In genomic region chr1:1393014-1393413, GRCh38 we compare ENCODE assay signal across 15 cellular contexts. TPM values are rescaled to one million over a fixed set of nuclear protein-coding genes. Genes with fewer than 3 reads are reported as not detected.
DNase-seq lines count a peak whose midpoint lies in the region; ATAC-seq, FAIRE-seq and TF ChIP-seq lines count a peak whose summit lies in the region.
"Had no signal": no experiment of that assay in that cellular context is flagged by ENCODE, and none has a peak within 500 bp of the region (broad histone marks: within the 10 kb centered on the region; RNA-seq: fewer than 3 reads in every experiment).

No MANE protein-coding gene starts in this region.

- no peak for FAIRE-seq in K562 (lab: Jason Lieb, UNC)
- FAIRE-seq: A549, H1 had no signal

- H2AFZ ChIP-seq in K562 (ENCODE audit: low read depth, low read length), result no peak overlapping the region

- no peak overlapping the region for H3K4me3 ChIP-seq in K562
- H3K4me3 ChIP-seq: A549, HAP-1 had no signal

- H3K27me3 Mint-ChIP-seq in T-helper 17 cell, result no peaks in the 10 kb centered on the region
- H3K27me3 Mint-ChIP-seq in stimulated activated naive B cell treated with anti-CD40 and anti-IgM and Interleukin-4, amounts not matched to agents 10 μg/mL and 1 μg/mL and 100 μg/mL, for 72 hours, result no peaks in the 10 kb centered on the region

- peaks cover 16% of the 10 kb centered on the region for H3K4me1 Mint-ChIP-seq in T-helper 17 cell
- H3K4me1 Mint-ChIP-seq in stimulated activated naive B cell treated with anti-CD40 and anti-IgM and Interleukin-4, amounts not matched to agents 10 μg/mL and 1 μg/mL and 100 μg/mL, for 72 hours, result peaks cover 9 to 25% of the 10 kb centered on the region in 2 donors

- no peak overlapping the region for H3K4me3 Mint-ChIP-seq in T-helper 17 cell
- H3K4me3 Mint-ChIP-seq in stimulated activated naive B cell treated with anti-CD40 and anti-IgM and Interleukin-4, amounts not matched to agents 10 μg/mL and 1 μg/mL and 100 μg/mL, for 72 hours, result no peak overlapping the region
- H3K4me3 Mint-ChIP-seq: CD14-positive monocyte; CD8-positive, alpha-beta T cell had no signal

- ATAC-seq in Right ventricle myocardium inferior, result no peak
- no peak for ATAC-seq in left cardiac atrium
- ATAC-seq in T-helper 17 cell, result no peak
- no peak for ATAC-seq in K562
- ATAC-seq in stimulated activated naive B cell treated with anti-CD40 and anti-IgM and Interleukin-4, amounts not matched to agents 10 μg/mL and 1 μg/mL and 100 μg/mL, for 72 hours (replicated peaks), result no peak
- ATAC-seq: A549; CD8-positive, alpha-beta T cell had no signal

- no peaks in the 10 kb centered on the region for H4K20me1 ChIP-seq in K562 (replicated peaks; ENCODE audit: control insufficient read depth, insufficient read depth, low read length)

- in situ Hi-C loops in K562 (cut with MboI), result no loop called here

- CTCF ChIA-PET in K562 (lab: Yijun Ruan, JAX; ENCODE audit: low intra/inter-chr PET ratio), result no interaction called here

- no peaks in the 10 kb centered on the region for H3K9me1 ChIP-seq in K562 (ENCODE audit: control insufficient read depth, insufficient read depth, low read length)

- no peaks in the 10 kb centered on the region for H3K9me3 Mint-ChIP-seq in stimulated activated naive B cell treated with anti-CD40 and anti-IgM and Interleukin-4, amounts not matched to agents 10 μg/mL and 1 μg/mL and 100 μg/mL, for 72 hours
- H3K9me3 Mint-ChIP-seq: CD8-positive, alpha-beta T cell had no signal

- H3K27ac ChIP-seq in K562 (ENCODE audit: extremely low read depth, low read depth, low read length), result no peak overlapping the region
- H3K27ac ChIP-seq: A549 had no signal

- POLR2A ChIA-PET in K562 (lab: Yijun Ruan, JAX), result interaction anchor here (0.5 to 1.3 kb wide), 6 partner anchors 8 to 273 kb away, joined by 3 to 8 read pairs (median 3); no protein-coding TSS in a partner anchor

- no peaks in the 10 kb centered on the region for H3K27me3 ChIP-seq in K562 (ENCODE audit: control insufficient read depth in 2 of 2, insufficient read depth in 2 of 2, low read length in 2 of 2)

- 97% methylated on average over 4 of the region's 4 CpGs for WGBS in K562 (ENCODE audit: insufficient coverage, low coverage, missing lambda C conversion rate)

- peak; percentile 13 for DNase-seq in Right ventricle myocardium inferior (ENCODE audit: missing footprints)
- no peak for DNase-seq in left cardiac atrium
- no peak for DNase-seq in T-helper 17 cell
- peak in 1 of 4 experiments; percentile 11 for DNase-seq in K562 (ENCODE audit: extremely low read depth in 1 of 4, low spot score in 3 of 4)
- no peak for DNase-seq in NOMO-1 treated with DMSO at 0.1 percent for 48 hours (lab: John Stamatoyannopoulos, UW; ENCODE audit: unreplicated experiment)
- DNase-seq in stimulated activated naive B cell treated with anti-CD40 and anti-IgM and Interleukin-4, amounts not matched to agents 10 μg/mL and 1 μg/mL and 100 μg/mL, for 72 hours, result no peak
- DNase-seq: Caco-2; CD8-positive, alpha-beta T cell; DND-41; GDM1 had no signal

- H3K79me2 ChIP-seq in K562 (ENCODE audit: control insufficient read depth, insufficient read depth, low read length), result peaks cover 45% of the 10 kb centered on the region

- TF ChIP-seq CTCF in K562 (IDR thresholded peaks at IDR 0.05 in 2 of 3, conservative IDR thresholded peaks at IDR 0.05 in 1 of 3; ENCODE audit: insufficient read depth in 2 of 3, low read depth in 1 of 3, low read length in 3 of 3), result no peak

- TF ChIP-seq EP300 in K562 (IDR thresholded peaks at IDR 0.05; ENCODE audit: low read length), result no peak

- peak overlapping the region; percentile 8 for H3K27ac Mint-ChIP-seq in T-helper 17 cell
- H3K27ac Mint-ChIP-seq in stimulated activated naive B cell treated with anti-CD40 and anti-IgM and Interleukin-4, amounts not matched to agents 10 μg/mL and 1 μg/mL and 100 μg/mL, for 72 hours, result no peak overlapping the region
- H3K27ac Mint-ChIP-seq: CD8-positive, alpha-beta T cell had no signal

- BruUV-seq in K562 (replicated peaks; lab: Mats Ljungman, UMichigan), result no TSS peak

- peaks cover 4% of the 10 kb centered on the region for H3K36me3 Mint-ChIP-seq in T-helper 17 cell (ENCODE audit: low read depth)
- H3K36me3 Mint-ChIP-seq in stimulated activated naive B cell treated with anti-CD40 and anti-IgM and Interleukin-4, amounts not matched to agents 10 μg/mL and 1 μg/mL and 100 μg/mL, for 72 hours, result peaks cover 62 to 63% of the 10 kb centered on the region in 2 donors

- intact Hi-C loops in Right ventricle myocardium inferior (cut with DNase I) (no loop called here), left cardiac atrium (cut with DNase I) (no loop called here), K562 (cut with micrococcal nuclease) (loop anchor here (10.0 kb wide), 1 partner anchor 122 kb away; the partner anchor contains the start of gene ATAD3A)

- peaks cover 13 to 17% of the 10 kb centered on the region in 2 experiments for H3K4me1 ChIP-seq in K562 (replicated peaks in 1 of 2; ENCODE audit: control insufficient read depth in 2 of 2, insufficient read depth in 2 of 2, low read length in 2 of 2)

- no peaks in the 10 kb centered on the region for H3K9me3 ChIP-seq in T-helper 17 cell (ENCODE audit: control insufficient read depth, low read length, poor library complexity, severe bottlenecking)
- H3K9me3 ChIP-seq in K562 (replicated peaks; ENCODE audit: control insufficient read depth, insufficient read depth, low read depth, low read length), result no peaks in the 10 kb centered on the region
- H3K9me3 ChIP-seq: A549, Caco-2, HAP-1 had no signal

- peaks cover 91% of the 10 kb centered on the region for H3K36me3 ChIP-seq in K562 (ENCODE audit: control insufficient read depth, insufficient read depth, low read length)

- H3K4me2 ChIP-seq in K562 (ENCODE audit: insufficient read depth, low read length), result no peak overlapping the region
- H3K4me2 ChIP-seq: A549 had no signal

- H3K9ac ChIP-seq in K562 (ENCODE audit: insufficient read depth in 1 of 2, low read depth in 2 of 2, low read length in 2 of 2), result no peak overlapping the region

- no peak for TF ChIP-seq POLR2A in K562 (conservative IDR thresholded peaks at IDR 0.05)

- no peak for TF ChIP-seq RAD21 in K562 (CRISPR knock-in tag; conservative IDR thresholded peaks at IDR 0.05 in 1 of 2, IDR thresholded peaks at IDR 0.05 in 1 of 2)

RNA-seq across cellular contexts. Expression of gene CCNL2, which starts 6.1 kb away (rescaled TPM):
- total RNA-seq in Right ventricle myocardium inferior (49.4 TPM), left cardiac atrium (10 to 100 TPM; 56.0 to 89.0 TPM), T-helper 17 cell (100 to 1,000 TPM; 231 to 252 TPM), K562 (2014; rRNA removed) (147 and 176 TPM in 2 replicates), K562 (2014; rRNA removed; fragmentation: Illumina TruSeq; extraction: Trizol) (65.1 and 66.7 TPM in 2 replicates), K562 (2015; rRNA removed; fragmentation: Illumina TruSeq; extraction: Trizol) (91.0 and 94.5 TPM in 2 replicates), K562 (2021) (141 and 167 TPM in 2 replicates)
- total RNA-seq in K562 (2011; cell fraction: chromatin; rRNA removed; ENCODE audit: low replicate concordance), result 996 and 1,265 TPM in 2 replicates
- 508 and 525 TPM in 2 replicates for total RNA-seq in K562 (2011; cell fraction: nucleolus; rRNA removed)
- total RNA-seq in K562 (2011; cell fraction: nucleoplasm; rRNA removed), result 788 and 831 TPM in 2 replicates
- polyA plus RNA-seq in K562 (2011; rRNA removed) (236 and 265 TPM in 2 replicates), K562 (2014; fragmentation: Illumina TruSeq; extraction: Trizol) (81.0 and 89.7 TPM in 2 replicates), K562 (2014; fragmentation: Nextera tagmentation; extraction: Ambion mirVana) (1 to 10 TPM; 2.8 to 5.6 TPM), K562 (2014; rRNA removed) (245 and 287 TPM in 2 replicates)
- 71.9 and 133 TPM in 2 replicates for polyA plus RNA-seq in K562 (2011; cell fraction: cytosol; rRNA removed)
- polyA plus RNA-seq in K562 (2011; cell fraction: nucleus; rRNA removed), result 2,539 and 2,548 TPM in 2 replicates
- polyA plus RNA-seq in K562 (2012), result 104 and 250 TPM in 2 replicates
- 70.2 and 76.2 TPM in 2 replicates for polyA minus RNA-seq in K562 (2011; rRNA and poly(A)+ RNA removed)
- 31.4 and 45.0 TPM in 2 replicates for polyA minus RNA-seq in K562 (2011; cell fraction: cytosol; rRNA and poly(A)+ RNA removed)
- polyA minus RNA-seq in K562 (2011; cell fraction: nucleus; rRNA and poly(A)+ RNA removed), result 260 and 342 TPM in 2 replicates

RNA-seq across cellular contexts. Expression of gene MRPL20, which starts 14.1 kb away (rescaled TPM):
- total RNA-seq in Right ventricle myocardium inferior (140 TPM), left cardiac atrium (100 to 1,000 TPM; 112 to 134 TPM), T-helper 17 cell (10 to 100 TPM; 88.0 to 92.1 TPM), K562 (2014; rRNA removed) (352 and 355 TPM in 2 replicates), K562 (2014; rRNA removed; fragmentation: Illumina TruSeq; extraction: Trizol) (208 and 222 TPM in 2 replicates), K562 (2015; rRNA removed; fragmentation: Illumina TruSeq; extraction: Trizol) (205 and 216 TPM in 2 replicates), K562 (2021) (224 and 229 TPM in 2 replicates)
- 98.1 and 170 TPM in 2 replicates for total RNA-seq in K562 (2011; cell fraction: chromatin; rRNA removed; ENCODE audit: low replicate concordance)
- 136 and 139 TPM in 2 replicates for total RNA-seq in K562 (2011; cell fraction: nucleolus; rRNA removed)
- 122 and 137 TPM in 2 replicates for total RNA-seq in K562 (2011; cell fraction: nucleoplasm; rRNA removed)
- polyA plus RNA-seq in K562 (2011; rRNA removed) (144 and 187 TPM in 2 replicates), K562 (2014; fragmentation: Illumina TruSeq; extraction: Trizol) (180 and 264 TPM in 2 replicates), K562 (2014; fragmentation: Nextera tagmentation; extraction: Ambion mirVana) (100 to 1,000 TPM; 570 to 671 TPM), K562 (2014; rRNA removed) (420 and 491 TPM in 2 replicates)
- polyA plus RNA-seq in K562 (2011; cell fraction: cytosol; rRNA removed), result 164 and 188 TPM in 2 replicates
- polyA plus RNA-seq in K562 (2011; cell fraction: nucleus; rRNA removed), result 104 and 152 TPM in 2 replicates
- 195 and 375 TPM in 2 replicates for polyA plus RNA-seq in K562 (2012)
- 121 and 163 TPM in 2 replicates for polyA minus RNA-seq in K562 (2011; rRNA and poly(A)+ RNA removed)
- polyA minus RNA-seq in K562 (2011; cell fraction: cytosol; rRNA and poly(A)+ RNA removed), result 99.9 and 107 TPM in 2 replicates
- 44.2 and 57.5 TPM in 2 replicates for polyA minus RNA-seq in K562 (2011; cell fraction: nucleus; rRNA and poly(A)+ RNA removed)

RNA-seq across cellular contexts. Expression of gene AURKAIP1, which starts 18.0 kb away (rescaled TPM):
- total RNA-seq in Right ventricle myocardium inferior (265 TPM), left cardiac atrium (100 to 1,000 TPM; 184 to 199 TPM), T-helper 17 cell (10 to 100 TPM; 58.3 to 62.6 TPM), K562 (2014; rRNA removed) (478 and 554 TPM in 2 replicates), K562 (2014; rRNA removed; fragmentation: Illumina TruSeq; extraction: Trizol) (19.4 and 34.6 TPM in 2 replicates), K562 (2015; rRNA removed; fragmentation: Illumina TruSeq; extraction: Trizol) (113 and 115 TPM in 2 replicates), K562 (2021) (346 and 388 TPM in 2 replicates)
- total RNA-seq in K562 (2011; cell fraction: chromatin; rRNA removed; ENCODE audit: low replicate concordance), result 23.0 and 76.1 TPM in 2 replicates
- total RNA-seq in K562 (2011; cell fraction: nucleolus; rRNA removed), result 97.2 and 110 TPM in 2 replicates
- 49.6 and 53.2 TPM in 2 replicates for total RNA-seq in K562 (2011; cell fraction: nucleoplasm; rRNA removed)
- polyA plus RNA-seq in K562 (2011; rRNA removed) (92.0 and 96.0 TPM in 2 replicates), K562 (2014; fragmentation: Illumina TruSeq; extraction: Trizol) (66.4 and 151 TPM in 2 replicates), K562 (2014; fragmentation: Nextera tagmentation; extraction: Ambion mirVana) (10 to 100 TPM in 1 of 2 experiments, 1 to 10 TPM in 1; 7.8 to 32.9 TPM), K562 (2014; rRNA removed) (385 and 391 TPM in 2 replicates)
- polyA plus RNA-seq in K562 (2011; cell fraction: cytosol; rRNA removed), result 83.3 and 266 TPM in 2 replicates
- polyA plus RNA-seq in K562 (2011; cell fraction: nucleus; rRNA removed), result 80.6 and 118 TPM in 2 replicates
- 196 and 204 TPM in 2 replicates for polyA plus RNA-seq in K562 (2012)
- polyA minus RNA-seq in K562 (2011; rRNA and poly(A)+ RNA removed), result 16.0 and 24.9 TPM in 2 replicates
- polyA minus RNA-seq in K562 (2011; cell fraction: cytosol; rRNA and poly(A)+ RNA removed), result 55.8 and 62.3 TPM in 2 replicates
- 24.6 and 29.9 TPM in 2 replicates for polyA minus RNA-seq in K562 (2011; cell fraction: nucleus; rRNA and poly(A)+ RNA removed)

RNA-seq across cellular contexts. Expression of gene ANKRD65, which starts 28.1 kb away (rescaled TPM):
- 3.0 TPM for total RNA-seq in Right ventricle myocardium inferior
- 1 to 10 TPM; 2.2 to 3.0 TPM for total RNA-seq in left cardiac atrium
- total RNA-seq in T-helper 17 cell, result not detected
- not detected in 2 replicates for total RNA-seq in K562 (2011; cell fraction: chromatin; rRNA removed; ENCODE audit: low replicate concordance)
- not detected in 2 replicates for total RNA-seq in K562 (2011; cell fraction: nucleolus; rRNA removed)
- 0.37 TPM in 1 of 2 replicates, not detected in the other for total RNA-seq in K562 (2011; cell fraction: nucleoplasm; rRNA removed)
- total RNA-seq in K562 (2014; rRNA removed), result not detected in 2 replicates
- not detected in 2 replicates for total RNA-seq in K562 (2014; rRNA removed; fragmentation: Illumina TruSeq; extraction: Trizol)
- total RNA-seq in K562 (2015; rRNA removed; fragmentation: Illumina TruSeq; extraction: Trizol), result not detected in 2 replicates
- total RNA-seq in K562 (2021), result not detected in 2 replicates
- not detected in 2 replicates for polyA plus RNA-seq in K562 (2011; rRNA removed)
- not detected in 2 replicates for polyA plus RNA-seq in K562 (2011; cell fraction: cytosol; rRNA removed)
- not detected in 2 replicates for polyA plus RNA-seq in K562 (2011; cell fraction: nucleus; rRNA removed)
- polyA plus RNA-seq in K562 (2012), result 0.11 TPM in 1 of 2 replicates, not detected in the other
- not detected in 2 replicates for polyA plus RNA-seq in K562 (2014; fragmentation: Illumina TruSeq; extraction: Trizol)
- not detected for polyA plus RNA-seq in K562 (2014; fragmentation: Nextera tagmentation; extraction: Ambion mirVana)
- polyA plus RNA-seq in K562 (2014; rRNA removed), result not detected in 2 replicates
- polyA minus RNA-seq in K562 (2011; rRNA and poly(A)+ RNA removed), result not detected in 2 replicates
- not detected in 2 replicates for polyA minus RNA-seq in K562 (2011; cell fraction: cytosol; rRNA and poly(A)+ RNA removed)
- polyA minus RNA-seq in K562 (2011; cell fraction: nucleus; rRNA and poly(A)+ RNA removed), result not detected in 2 replicates
- total RNA-seq: CD8-positive, alpha-beta T cell had no signal
- polyA plus RNA-seq: CD14-positive monocyte had no signal

RNA-seq across cellular contexts. Expression of gene MXRA8, which starts 34.7 kb away (rescaled TPM):
- 21.8 TPM for total RNA-seq in Right ventricle myocardium inferior
- 10 to 100 TPM; 38.3 to 44.3 TPM for total RNA-seq in left cardiac atrium
- 1 to 10 TPM in 1 of 2 donors, under 1 TPM in 1; 0.42 to 1.0 TPM for total RNA-seq in T-helper 17 cell
- total RNA-seq in K562 (2011; cell fraction: chromatin; rRNA removed; ENCODE audit: low replicate concordance), result 12.2 and 30.9 TPM in 2 replicates
- total RNA-seq in K562 (2011; cell fraction: nucleolus; rRNA removed), result 39.7 and 42.5 TPM in 2 replicates
- total RNA-seq in K562 (2011; cell fraction: nucleoplasm; rRNA removed), result 29.8 and 30.7 TPM in 2 replicates
- total RNA-seq in K562 (2014; rRNA removed), result 7.3 and 12.4 TPM in 2 replicates
- 2.1 and 2.7 TPM in 2 replicates for total RNA-seq in K562 (2014; rRNA removed; fragmentation: Illumina TruSeq; extraction: Trizol)
- 4.8 and 5.5 TPM in 2 replicates for total RNA-seq in K562 (2015; rRNA removed; fragmentation: Illumina TruSeq; extraction: Trizol)
- 9.1 and 10.8 TPM in 2 replicates for total RNA-seq in K562 (2021)
- polyA plus RNA-seq in K562 (2011; rRNA removed), result 2.9 and 9.0 TPM in 2 replicates
- 4.0 and 38.2 TPM in 2 replicates for polyA plus RNA-seq in K562 (2011; cell fraction: cytosol; rRNA removed)
- polyA plus RNA-seq in K562 (2011; cell fraction: nucleus; rRNA removed), result 18.3 and 101 TPM in 2 replicates
- polyA plus RNA-seq in K562 (2012), result 13.9 and 20.4 TPM in 2 replicates
- polyA plus RNA-seq in K562 (2014; fragmentation: Illumina TruSeq; extraction: Trizol), result 6.3 and 9.2 TPM in 2 replicates
- under 1 TPM; 0.66 to 0.83 TPM for polyA plus RNA-seq in K562 (2014; fragmentation: Nextera tagmentation; extraction: Ambion mirVana)
- polyA plus RNA-seq in K562 (2014; rRNA removed), result 11.3 and 13.1 TPM in 2 replicates
- polyA minus RNA-seq in K562 (2011; rRNA and poly(A)+ RNA removed), result 0.75 and 3.0 TPM in 2 replicates
- 2.1 and 10.7 TPM in 2 replicates for polyA minus RNA-seq in K562 (2011; cell fraction: cytosol; rRNA and poly(A)+ RNA removed)
- 1.4 and 8.2 TPM in 2 replicates for polyA minus RNA-seq in K562 (2011; cell fraction: nucleus; rRNA and poly(A)+ RNA removed)
- total RNA-seq: HT-29 had no signal
- polyA plus RNA-seq: CD14-positive monocyte had no signal
